23 cellular contexts compared by ENCODE assay signal in the genomic region with DNA sequence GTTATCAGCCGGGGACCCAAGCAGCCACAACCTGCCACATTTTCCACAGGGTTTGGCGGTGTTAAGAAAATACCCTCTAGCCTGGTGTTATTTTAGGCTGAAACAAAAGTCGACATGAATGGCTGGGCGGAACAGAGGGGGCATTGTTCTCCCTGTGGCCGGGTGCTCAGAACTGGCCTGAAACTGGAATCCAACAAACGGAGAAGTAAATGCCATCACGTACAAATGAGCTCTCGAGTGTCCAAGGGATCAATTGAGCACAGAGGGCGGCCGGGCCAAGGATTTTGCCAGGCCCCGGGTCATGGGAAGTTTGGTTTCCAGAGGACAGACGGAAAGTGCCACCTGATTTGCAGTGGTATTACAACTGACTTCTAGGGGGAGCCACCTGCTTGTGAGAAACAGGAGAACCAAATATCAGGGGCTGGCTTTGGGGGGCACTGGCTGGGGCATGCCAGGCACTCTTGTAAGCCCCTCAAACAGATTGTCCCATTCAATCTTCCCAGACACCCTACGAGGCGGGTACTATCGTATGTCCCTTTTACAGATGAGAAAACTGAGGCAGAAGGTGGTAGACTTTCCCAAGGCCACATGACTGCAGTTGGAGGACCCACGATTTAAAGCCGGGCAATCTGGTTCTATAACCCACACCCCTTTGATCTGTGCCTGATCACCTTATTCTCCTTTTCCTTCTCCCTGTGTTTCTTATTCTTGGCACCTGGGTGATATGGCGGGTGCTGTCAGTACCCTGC.
DNase-seq lines count a peak whose midpoint lies in the region; ATAC-seq, FAIRE-seq and TF ChIP-seq lines count a peak whose summit lies in the region.
"Had no signal": no experiment of that assay in that cellular context is flagged by ENCODE, and none has a peak within 500 bp of the region (broad histone marks: within the 10 kb centered on the region; RNA-seq: fewer than 3 reads in every experiment).

No MANE protein-coding gene starts in this region.

- no peak overlapping the region for H2BK15ac ChIP-seq in neuronal stem cell (ENCODE audit: low read length)

- FAIRE-seq in HepG2 (lab: Jason Lieb, UNC): peak; percentile 37
- FAIRE-seq in urothelium cell line (lab: Jason Lieb, UNC): no peak
- FAIRE-seq: bronchial epithelial cell had no signal

- 31% methylated on average over 18 of the region's 18 CpGs for WGBS in HepG2 (ENCODE audit: low lambda C conversion rate)
- 72% methylated on average over 12 of the region's 18 CpGs for WGBS in right lobe of liver (ENCODE audit: insufficient coverage, low coverage, low lambda C conversion rate, missing lambda C conversion rate)
- no CpG with 5 or more reads among the region's 18 CpGs for WGBS in neuronal stem cell (ENCODE audit: extremely low coverage in 2 of 2, insufficient read length in 2 of 2, insufficient replicate concordance in 1 of 2), 2 donors

- H3K18ac ChIP-seq in neuronal stem cell (ENCODE audit: low read length): peak overlapping the region; percentile 5

- H4K91ac ChIP-seq in neuronal stem cell (ENCODE audit: low read depth, low read length, poor library complexity): no peak overlapping the region

- no peaks in the 10 kb centered on the region for H4K20me1 ChIP-seq in HepG2 (ENCODE audit: insufficient read depth, low read length)

- no peak overlapping the region for H3K27ac ChIP-seq in HepG2 (ENCODE audit: extremely low read length, insufficient read depth, low read length)
- no peak overlapping the region for H3K27ac ChIP-seq in right lobe of liver
- peak overlapping the region; percentile 27 for H3K27ac ChIP-seq in neuronal stem cell (replicated peaks; ENCODE audit: low read length)
- H3K27ac ChIP-seq: WERI-Rb-1 had no signal

- ATAC-seq in HepG2 (peak; percentile 79), right lobe of liver (no peak), GM21576 (IDR thresholded peaks at IDR 0.05; ENCODE audit: unreplicated experiment) (no peak), GM21515 (IDR thresholded peaks at IDR 0.05; ENCODE audit: unreplicated experiment) (no peak)
- ATAC-seq: activated naive CD8-positive, alpha-beta T cell treated with anti-CD3 and anti-CD28 coated beads, Interleukin-2, amount 50 U/mL, for 24 hours; T-helper 17 cell had no signal

- no peak overlapping the region for H2AK5ac ChIP-seq in neuronal stem cell (ENCODE audit: low read depth, low read length)

- H2AFZ ChIP-seq in HepG2 (ENCODE audit: low read length) (no peak overlapping the region), neuronal stem cell (ENCODE audit: low read length) (no peak overlapping the region)

- H3K9me3 ChIP-seq in HepG2 (ENCODE audit: low read length): peaks cover 6% of the 10 kb centered on the region; the same call in 1 of the 2 replicates
- H3K9me3 ChIP-seq in right lobe of liver: no peaks in the 10 kb centered on the region
- peaks cover 4 to 5% of the 10 kb centered on the region in 2 donors for H3K9me3 ChIP-seq in neuronal stem cell (replicated peaks in 1 of 2; ENCODE audit: control insufficient read depth in 2 of 2, insufficient read depth in 1 of 2, low read depth in 1 of 2, low read length in 2 of 2)
- H3K9me3 ChIP-seq: BE2C, prostate gland had no signal

- BruUV-seq in HepG2 (replicated peaks; lab: Mats Ljungman, UMichigan): no TSS peak

- peaks cover 47% of the 10 kb centered on the region for H3K4me1 ChIP-seq in HepG2 (ENCODE audit: insufficient read depth, low read length)
- peaks cover 0 to 24% (median 10%) of the 10 kb centered on the region in 4 donors for H3K4me1 ChIP-seq in right lobe of liver
- peaks cover 8 to 9% of the 10 kb centered on the region in 2 donors for H3K4me1 ChIP-seq in neuronal stem cell (ENCODE audit: control insufficient read depth in 2 of 2, insufficient read depth in 1 of 2, low read depth in 1 of 2, low read length in 2 of 2)
- H3K4me1 ChIP-seq: BE2C, prostate gland had no signal

- H3K4ac ChIP-seq in neuronal stem cell (ENCODE audit: low read length): no peak overlapping the region

- no peak overlapping the region for H3K23ac ChIP-seq in neuronal stem cell (ENCODE audit: low read depth, low read length, poor library complexity)

- H3K79me2 ChIP-seq in HepG2 (ENCODE audit: insufficient read depth, low read length): no peaks in the 10 kb centered on the region

- H3K79me1 ChIP-seq in neuronal stem cell (ENCODE audit: low read depth, low read length): no peaks in the 10 kb centered on the region

- CTCF ChIA-PET in HepG2 (lab: Yijun Ruan, JAX; ENCODE audit: low intra/inter-chr PET ratio, low total read pairs): no interaction called here

- TF ChIP-seq EP300 in HepG2 (IDR thresholded peaks at IDR 0.05; ENCODE audit: low read depth in 2 of 2, low read length in 2 of 2) (no peak), HepG2 (CRISPR knock-in tag; IDR thresholded peaks at IDR 0.05; ENCODE audit: borderline replicate concordance) (no peak)

- H3K27me3 ChIP-seq in HepG2 (ENCODE audit: control insufficient read depth in 1 of 2, insufficient read depth in 2 of 2, low read length in 2 of 2) (peaks cover 0 to 43% of the 10 kb centered on the region in 2 experiments; a peak in 3 of 5 replicates), right lobe of liver (no peaks in the 10 kb centered on the region), neuronal stem cell (ENCODE audit: control insufficient read depth in 3 of 3, insufficient read depth in 3 of 3, low read depth in 1 of 3, low read length in 3 of 3) (peaks cover 0 to 32% (median 7%) of the 10 kb centered on the region in 3 experiments)

- H3K36me3 ChIP-seq in HepG2 (replicated peaks in 1 of 2; ENCODE audit: control insufficient read depth in 1 of 2, insufficient read depth in 2 of 2, low read length in 2 of 2) (no peaks in the 10 kb centered on the region), right lobe of liver (no peaks in the 10 kb centered on the region), neuronal stem cell (replicated peaks in 1 of 2; ENCODE audit: control insufficient read depth in 2 of 2, insufficient read depth in 2 of 2, low read length in 2 of 2) (no peaks in the 10 kb centered on the region)
- H3K36me3 ChIP-seq: BE2C, prostate gland, WERI-Rb-1 had no signal

- no peak overlapping the region for H2BK120ac ChIP-seq in neuronal stem cell (ENCODE audit: low read depth, low read length)

- TF ChIP-seq POLR2A in HepG2 (IDR thresholded peaks at IDR 0.05; ENCODE audit: insufficient read depth in 1 of 2, low read depth in 2 of 2, low read length in 2 of 2) (no peak), right lobe of liver (IDR thresholded peaks at IDR 0.05) (no peak)

- no peak for TF ChIP-seq RAD21 in HepG2 (CRISPR knock-in tag; IDR thresholded peaks at IDR 0.05)

- no peak overlapping the region for H2BK12ac ChIP-seq in neuronal stem cell (ENCODE audit: low read length)

- H3K14ac ChIP-seq in neuronal stem cell (ENCODE audit: low read length): no peak overlapping the region

- POLR2A ChIA-PET in HepG2 (lab: Yijun Ruan, JAX): no interaction called here

- in situ Hi-C loops in HepG2 (cut with HindIII; ENCODE audit: extremely low pct_ligation_motif_present, low pct_unique_long_range_greater_than_20kb): no loop called here

- H3K4me2 ChIP-seq in HepG2 (ENCODE audit: low read depth, low read length): peak overlapping the region; percentile 63
- no peak overlapping the region for H3K4me2 ChIP-seq in neuronal stem cell (ENCODE audit: insufficient read depth, low read length, poor library complexity, severe bottlenecking)

- TF ChIP-seq CTCF in HepG2 (CRISPR knock-in tag; IDR thresholded peaks at IDR 0.05) (peak; percentile 38), right lobe of liver (IDR thresholded peaks at IDR 0.05) (no peak)

- H3K9ac ChIP-seq in HepG2 (ENCODE audit: insufficient read depth, low read depth, low read length) (no peak overlapping the region), neuronal stem cell (ENCODE audit: low read depth, low read length, poor library complexity) (no peak overlapping the region)

- DNase-seq in HepG2 (ENCODE audit: low spot score): peak; percentile 71
- DNase-seq in right lobe of liver: no peak
- peak; percentile 81 for DNase-seq in foreskin melanocyte
- peak; percentile 48 for DNase-seq in neuronal stem cell (ENCODE audit: low spot score)
- peak; percentile 25 for DNase-seq in urothelium cell line (ENCODE audit: low spot score)
- DNase-seq in NCI-H2081 (lab: John Stamatoyannopoulos, UW): no peak
- DNase-seq: activated CD8-positive, alpha-beta memory T cell treated with anti-CD3 and anti-CD28 coated beads, Interleukin-2, amount 50 U/mL, for 48 hours; activated effector memory CD4-positive, alpha-beta T cell treated with Interleukin-2 at 50 U/mL for 16 hours; activated naive CD8-positive, alpha-beta T cell treated with anti-CD3 and anti-CD28 coated beads, Interleukin-2, amount 50 U/mL, for 24 hours; BE2C; COR-L47; cortex of kidney; EL; naive B cell; NCI-H1048; NCI-H2029 treated with DMSO at 0.1 percent for 48 hours; SIG-M5; T-helper 17 cell; WERI-Rb-1 had no signal

- H2BK5ac ChIP-seq in neuronal stem cell (ENCODE audit: low read length): no peak overlapping the region

- H4K8ac ChIP-seq in neuronal stem cell (ENCODE audit: low read depth, low read length): no peak overlapping the region

- intact Hi-C loops in HepG2 (cut with micrococcal nuclease; ENCODE audit: unreplicated experiment) (loop anchor here (10.0 kb wide), 1 partner anchor 118 kb away; no protein-coding TSS in a partner anchor), right lobe of liver (cut with DNase I) (no loop called here)

- H3K4me3 ChIP-seq in HepG2 (replicated peaks in 1 of 3; ENCODE audit: insufficient read depth in 1 of 3, low read depth in 2 of 3, low read length in 3 of 3) (peak overlapping the region in 1 of 3 experiments; percentile 10; a peak in 1 of 6 replicates), right lobe of liver (no peak overlapping the region), neuronal stem cell (ENCODE audit: low read length in 2 of 2) (no peak overlapping the region)
- H3K4me3 ChIP-seq: prostate gland had no signal

TF ChIP-seq in HepG2, 621 proteins besides CTCF, POLR2A, EP300 and RAD21 (continues in another document):
- TF ChIP-seq HMG20A (CRISPR knock-in tag; IDR thresholded peaks at IDR 0.05; ENCODE audit: borderline replicate concordance) (0 out of 2 replicates have a peak, but pooled peaks have one; percentile 20), GABPB1 (CRISPR knock-in tag; IDR thresholded peaks at IDR 0.05) (no peak), ELF4 (CRISPR knock-in tag; IDR thresholded peaks at IDR 0.05; ENCODE audit: borderline replicate concordance) (no peak), NFIC (IDR thresholded peaks at IDR 0.05; ENCODE audit: low read length) (no peak), KAT2B (IDR thresholded peaks at IDR 0.05; ENCODE audit: borderline replicate concordance, low read depth, low read length) (no peak), GATAD2A (CRISPR knock-in tag; IDR thresholded peaks at IDR 0.05) (0 out of 2 replicates have a peak, but pooled peaks have one; percentile 49), FOXA3 (CRISPR knock-in tag; IDR thresholded peaks at IDR 0.05) (peak; percentile 36), STAG1 (CRISPR knock-in tag; IDR thresholded peaks at IDR 0.05) (peak; percentile 29; the same call in 1 of the 2 replicates), SIN3B (IDR thresholded peaks at IDR 0.05; ENCODE audit: low read length) (no peak), CHD4 (IDR thresholded peaks at IDR 0.05; ENCODE audit: borderline replicate concordance, low read length) (peak; percentile 85), CREM (IDR thresholded peaks at IDR 0.05) (peak; percentile 18; the same call in 1 of the 2 replicates), CREM (CRISPR knock-in tag; IDR thresholded peaks at IDR 0.05) (no peak)

Comparison
In these comparisons a context has a peak if more than half of its experiments do, and no peak if none do; other contexts are left out.
1. DNase-seq: peak in HepG2 (single experiment), foreskin melanocyte (single experiment), neuronal stem cell (single experiment) and urothelium cell line (single experiment); none in right lobe of liver (0 of 3) and NCI-H2081 (0 of 2).